Comparison of ENCODE assay signal across 22 cellular contexts in genomic region chr7:1639578-1640175, GRCh38. TPM values are rescaled to one million over a fixed set of nuclear protein-coding genes. Genes with fewer than 3 reads are reported as not detected.
DNase-seq lines count a peak whose midpoint lies in the region; ATAC-seq and TF ChIP-seq lines count a peak whose summit lies in the region.
"Had no signal": no experiment of that assay in that cellular context is flagged by ENCODE, and none has a peak within 500 bp of the region (broad histone marks: within the 10 kb centered on the region; RNA-seq: fewer than 3 reads in every experiment).

No MANE protein-coding gene starts in this region.

- H3K4me3 ChIP-seq in WERI-Rb-1 (ENCODE audit: low read depth, low read length) = no peak overlapping the region
- no peak overlapping the region for H3K4me3 ChIP-seq in mesodermal cell (ENCODE audit: extremely low read depth, insufficient read depth, low read length, poor library complexity, severe bottlenecking)
- no peak overlapping the region for H3K4me3 ChIP-seq in upper lobe of right lung
- H3K4me3 ChIP-seq: A549, GM23248, SJSA1 had no signal

- intact Hi-C loops in upper lobe of right lung (cut with DNase I) = no loop called here

- H3K9me3 ChIP-seq in WERI-Rb-1 (ENCODE audit: severe bottlenecking) (peaks cover 21% of the 10 kb centered on the region), mesodermal cell (ENCODE audit: control insufficient read depth, low read length) (peaks cover 25% of the 10 kb centered on the region), upper lobe of right lung (peaks cover 6% of the 10 kb centered on the region)
- H3K9me3 ChIP-seq: SJSA1 had no signal

- no peaks in the 10 kb centered on the region for H3K36me3 ChIP-seq in WERI-Rb-1
- no peaks in the 10 kb centered on the region for H3K36me3 ChIP-seq in mesodermal cell (ENCODE audit: control insufficient read depth, insufficient read depth, low read length)
- no peaks in the 10 kb centered on the region for H3K36me3 ChIP-seq in upper lobe of right lung
- H3K36me3 ChIP-seq: SJSA1 had no signal

- 66 to 82% methylated on average over 9 of the region's 14 CpGs for WGBS in mesodermal cell (ENCODE audit: insufficient coverage in 2 of 2), 2 experiments

- TF ChIP-seq CTCF in WERI-Rb-1 (IDR thresholded peaks at IDR 0.05; ENCODE audit: low read depth, low read length) (no peak), upper lobe of right lung (IDR thresholded peaks at IDR 0.05) (no peak)

- H3K27ac ChIP-seq in WERI-Rb-1 = peak overlapping the region; percentile 65; the same call in 1 of the 2 replicates
- H3K27ac ChIP-seq in mesodermal cell (ENCODE audit: low read depth, low read length, severe bottlenecking) = peak overlapping the region; percentile 29
- no peak overlapping the region for H3K27ac ChIP-seq in upper lobe of right lung
- H3K27ac ChIP-seq: A549, GM23248, SJSA1 had no signal

- H3K4me1 ChIP-seq in mesodermal cell (ENCODE audit: control insufficient read depth, insufficient read depth, low read length, poor library complexity, severe bottlenecking) = no peaks in the 10 kb centered on the region
- no peaks in the 10 kb centered on the region for H3K4me1 ChIP-seq in upper lobe of right lung
- H3K4me1 ChIP-seq: A549, SJSA1 had no signal

- H3K27me3 ChIP-seq in WERI-Rb-1 (ENCODE audit: insufficient read depth, low read depth, severe bottlenecking) (no peaks in the 10 kb centered on the region), upper lobe of right lung (peaks cover 18% of the 10 kb centered on the region)

- DNase-seq in D341Med (ENCODE audit: low spot score) (peak; percentile 34), WERI-Rb-1 (no peak), upper lobe of right lung (peak; percentile 39), SKM-1 (lab: John Stamatoyannopoulos, UW; ENCODE audit: unreplicated experiment) (no peak)
- DNase-seq: AML-193; CD4-positive, CD25-positive, alpha-beta regulatory T cell; H9; IMR-90; NCI-H1048; NCI-H1417; NCI-H1694; NCI-H2029 treated with DMSO at 0.1 percent for 48 hours; NCI-H2227 treated with DMSO at 0.1 percent for 48 hours; NCI-H526 treated with DMSO at 0.1 percent for 48 hours; Right ventricle myocardium superior; SW 1271 had no signal

- ATAC-seq in upper lobe of right lung = no peak
- no peak for ATAC-seq in GM21529 (IDR thresholded peaks at IDR 0.05; ENCODE audit: unreplicated experiment)
- ATAC-seq in HG03520 (IDR thresholded peaks at IDR 0.05; ENCODE audit: unreplicated experiment) = no peak

RNA-seq across cellular contexts. Expression of gene ELFN1, which starts 30.4 kb away (rescaled TPM):
- polyA plus RNA-seq in mesodermal cell (2013, experiment 1 of 2) = 21.3 TPM
- 16.8 TPM for polyA plus RNA-seq in mesodermal cell (2013, experiment 2 of 2)
- total RNA-seq in upper lobe of right lung = 4.3 TPM
- total RNA-seq: CD4-positive, CD25-positive, alpha-beta regulatory T cell; SJSA1 had no signal
- polyA plus RNA-seq: CD4-positive, CD25-positive, alpha-beta regulatory T cell had no signal

Comparison
In these comparisons a context has a peak if more than half of its experiments do, and no peak if none do; other contexts are left out.
1. DNase-seq: peak in D341Med (single experiment) and upper lobe of right lung (single experiment); none in WERI-Rb-1 (single experiment) and SKM-1 (single experiment).